ENCODE assay signal across 8 cellular contexts in genomic region chr14:49879683-49880204, GRCh38. TPM values are rescaled to one million over a fixed set of nuclear protein-coding genes. Genes with fewer than 3 reads are reported as not detected.
DNase-seq lines count a peak whose midpoint lies in the region; ATAC-seq, FAIRE-seq and TF ChIP-seq lines count a peak whose summit lies in the region.

No MANE protein-coding gene starts in this region.

- no peaks in the 10 kb centered on the region for H3K9me3 Mint-ChIP-seq in stimulated activated naive B cell treated with anti-CD40 and anti-IgM and Interleukin-4, amounts not matched to agents 10 μg/mL and 1 μg/mL and 100 μg/mL, for 72 hours

- H3K36me3 Mint-ChIP-seq in stimulated activated naive B cell treated with anti-CD40 and anti-IgM and Interleukin-4, amounts not matched to agents 10 μg/mL and 1 μg/mL and 100 μg/mL, for 72 hours: peaks cover 0 to 2% of the 10 kb centered on the region in 2 donors

- H3K9me2 ChIP-seq in SU-DHL-6 (replicated peaks; ENCODE audit: insufficient read depth, low read length): no peaks in the 10 kb centered on the region

- H3K9ac ChIP-seq in SU-DHL-6 (ENCODE audit: low read length) (peak overlapping the region; percentile 45), keratinocyte (ENCODE audit: control insufficient read depth, extremely low read depth, insufficient read depth, low read length) (peak overlapping the region; percentile 15)

- H3K27ac ChIP-seq in SU-DHL-6 (ENCODE audit: low read depth, low read length): peak overlapping the region; percentile 80
- H3K27ac ChIP-seq in keratinocyte (ENCODE audit: control insufficient read depth, insufficient read depth, low read length): peak overlapping the region; percentile 63

- H3K79me2 ChIP-seq in SU-DHL-6 (ENCODE audit: insufficient read depth, low read length) (no peaks in the 10 kb centered on the region), keratinocyte (ENCODE audit: control insufficient read depth, insufficient read depth, low read length) (no peaks in the 10 kb centered on the region)

- H3K27me3 ChIP-seq in SU-DHL-6 (ENCODE audit: low read length) (no peaks in the 10 kb centered on the region), keratinocyte (ENCODE audit: control insufficient read depth, extremely low read depth, insufficient read depth, low read length) (no peaks in the 10 kb centered on the region)

- H3K27ac Mint-ChIP-seq in stimulated activated naive B cell treated with anti-CD40 and anti-IgM and Interleukin-4, amounts not matched to agents 10 μg/mL and 1 μg/mL and 100 μg/mL, for 72 hours: peak overlapping the region; percentile 56

- no peak overlapping the region for H3K4me3 Mint-ChIP-seq in stimulated activated naive B cell treated with anti-CD40 and anti-IgM and Interleukin-4, amounts not matched to agents 10 μg/mL and 1 μg/mL and 100 μg/mL, for 72 hours

- H3K9me1 ChIP-seq in keratinocyte (ENCODE audit: control insufficient read depth, extremely low read depth, insufficient read depth, low read length): no peaks in the 10 kb centered on the region

- H3K9me3 ChIP-seq in SU-DHL-6 (ENCODE audit: insufficient read depth, low read length) (no peaks in the 10 kb centered on the region), keratinocyte (ENCODE audit: control insufficient read depth, low read depth, low read length) (no peaks in the 10 kb centered on the region)

- FAIRE-seq in keratinocyte (lab: Jason Lieb, UNC): peak; percentile 66

- H3K4me1 ChIP-seq in keratinocyte (ENCODE audit: control insufficient read depth, extremely low read depth, insufficient read depth, low read length): peaks cover 24% of the 10 kb centered on the region

- H3K4me2 ChIP-seq in SU-DHL-6 (ENCODE audit: low read depth, low read length, poor library complexity, severe bottlenecking) (peak overlapping the region; percentile 48), keratinocyte (ENCODE audit: control insufficient read depth, extremely low read depth, insufficient read depth, low read depth, low read length) (peak overlapping the region; percentile 22)

- peak overlapping the region; percentile 97 for H2AFZ ChIP-seq in SU-DHL-6 (ENCODE audit: low read depth, low read length, severe bottlenecking)
- peak overlapping the region; percentile 51 for H2AFZ ChIP-seq in keratinocyte (ENCODE audit: control insufficient read depth, low read length)

- no peaks in the 10 kb centered on the region for H3K36me3 ChIP-seq in SU-DHL-6 (ENCODE audit: low read length)
- H3K36me3 ChIP-seq in keratinocyte (ENCODE audit: control insufficient read depth in 2 of 2, extremely low read depth in 1 of 2, insufficient read depth in 2 of 2, low read length in 2 of 2): no peaks in the 10 kb centered on the region

- no peaks in the 10 kb centered on the region for H3K27me3 Mint-ChIP-seq in stimulated activated naive B cell treated with anti-CD40 and anti-IgM and Interleukin-4, amounts not matched to agents 10 μg/mL and 1 μg/mL and 100 μg/mL, for 72 hours

- H3K4me1 Mint-ChIP-seq in stimulated activated naive B cell treated with anti-CD40 and anti-IgM and Interleukin-4, amounts not matched to agents 10 μg/mL and 1 μg/mL and 100 μg/mL, for 72 hours: peaks cover 6 to 20% of the 10 kb centered on the region in 2 donors

- peak; percentile 51 for DNase-seq in GM03348 (ENCODE audit: low spot score)
- peak; percentile 89 to 92 for DNase-seq in Kasumi-1 (lab: John Stamatoyannopoulos, UW)
- peak; percentile 47 for DNase-seq in astrocyte of the spinal cord (ENCODE audit: low read depth, low spot score)
- DNase-seq in keratinocyte (ENCODE audit: low read depth, low spot score): no peak
- peak; percentile 45 for DNase-seq in stimulated activated naive B cell treated with anti-CD40 and anti-IgM and Interleukin-4, amounts not matched to agents 10 μg/mL and 1 μg/mL and 100 μg/mL, for 72 hours
- DNase-seq in GM19238 (ENCODE audit: insufficient read length, low spot score): no peak

- H3K4me3 ChIP-seq in SU-DHL-6 (ENCODE audit: insufficient read depth, low read length, poor library complexity, severe bottlenecking): peak overlapping the region; percentile 20
- H3K4me3 ChIP-seq in astrocyte of the spinal cord (ENCODE audit: low read depth, low read length): no peak overlapping the region
- no peak overlapping the region for H3K4me3 ChIP-seq in keratinocyte (ENCODE audit: control insufficient read depth in 2 of 3, extremely low read depth in 1 of 3, insufficient read depth in 2 of 3, low read depth in 1 of 3, low read length in 3 of 3)

- H4K20me1 ChIP-seq in SU-DHL-6 (ENCODE audit: low read depth, low read length): no peaks in the 10 kb centered on the region
- no peaks in the 10 kb centered on the region for H4K20me1 ChIP-seq in keratinocyte (ENCODE audit: control insufficient read depth, extremely low read depth, insufficient read depth, low read length)

- peak; percentile 44 for TF ChIP-seq CTCF in SU-DHL-6 (IDR thresholded peaks at IDR 0.05; ENCODE audit: insufficient read depth, low read length, poor library complexity, severe bottlenecking)
- peak; percentile 66 for TF ChIP-seq CTCF in astrocyte of the spinal cord (IDR thresholded peaks at IDR 0.05; ENCODE audit: low read depth, low read length)
- peak; percentile 73 to 87 (median 77) for TF ChIP-seq CTCF in keratinocyte (optimal IDR thresholded peaks at IDR 0.05 in 1 of 3, IDR thresholded peaks at IDR 0.05 in 1 of 3, conservative IDR thresholded peaks at IDR 0.05 in 1 of 3; ENCODE audit: extremely low read depth in 1 of 3, insufficient read depth in 2 of 3, low read length in 3 of 3)

- peaks cover 8% of the 10 kb centered on the region for H3F3A ChIP-seq in SU-DHL-6 (ENCODE audit: insufficient read depth)

- peak; percentile 76 for ATAC-seq in GM21717 (IDR thresholded peaks at IDR 0.05; ENCODE audit: unreplicated experiment)
- ATAC-seq in stimulated activated naive B cell treated with anti-CD40 and anti-IgM and Interleukin-4, amounts not matched to agents 10 μg/mL and 1 μg/mL and 100 μg/mL, for 72 hours (replicated peaks): peak; percentile 91 to 95

- dilution Hi-C loops in keratinocyte (cut with MboI; ENCODE audit: extremely low pct_ligation_motif_present, low sequenced_read_pairs): no loop called here

- in situ Hi-C loops in astrocyte of the spinal cord (cut with HindIII; ENCODE audit: low sequenced_read_pairs): no loop called here

RNA-seq across cellular contexts. Expression of gene ARF6, which starts 13.1 kb away (rescaled TPM):
- polyA plus RNA-seq in keratinocyte: 33.1 to 65.0 TPM (median 53.4 TPM) in 3 replicates
- 98.0 TPM for polyA plus RNA-seq in keratinocyte (2011; ENCODE audit: low read depth)
- 42.6 and 47.5 TPM in 2 replicates for polyA plus RNA-seq in keratinocyte (2011; cell fraction: cytosol; rRNA removed)
- polyA plus RNA-seq in keratinocyte (2011; cell fraction: nucleus; rRNA removed): 32.9 and 33.8 TPM in 2 replicates
- 76.5 and 84.7 TPM in 2 replicates for polyA plus RNA-seq in keratinocyte (2012; ENCODE audit: low replicate concordance)
- 41.0 to 92.7 TPM (median 49.6 TPM) in 3 replicates for polyA minus RNA-seq in keratinocyte
- polyA minus RNA-seq in keratinocyte (2011; cell fraction: cytosol; rRNA and poly(A)+ RNA removed): 44.9 TPM
- polyA minus RNA-seq in keratinocyte (2011; cell fraction: nucleus; rRNA and poly(A)+ RNA removed): 16.6 and 25.8 TPM in 2 replicates

RNA-seq across cellular contexts. Expression of gene NEMF, which starts 27.2 kb away (rescaled TPM):
- 25.7 to 55.1 TPM (median 35.8 TPM) in 3 replicates for polyA plus RNA-seq in keratinocyte
- 138 TPM for polyA plus RNA-seq in keratinocyte (2011; ENCODE audit: low read depth)
- 17.6 and 29.0 TPM in 2 replicates for polyA plus RNA-seq in keratinocyte (2011; cell fraction: cytosol; rRNA removed)
- polyA plus RNA-seq in keratinocyte (2011; cell fraction: nucleus; rRNA removed): 62.6 and 76.4 TPM in 2 replicates
- polyA plus RNA-seq in keratinocyte (2012; ENCODE audit: low replicate concordance): 28.4 and 40.4 TPM in 2 replicates
- polyA minus RNA-seq in keratinocyte: 12.7 to 89.0 TPM (median 74.1 TPM) in 3 replicates
- polyA minus RNA-seq in keratinocyte (2011; cell fraction: cytosol; rRNA and poly(A)+ RNA removed): 23.8 TPM
- 70.6 and 125 TPM in 2 replicates for polyA minus RNA-seq in keratinocyte (2011; cell fraction: nucleus; rRNA and poly(A)+ RNA removed)

Comparison
In these comparisons a context has a peak if more than half of its experiments do, and no peak if none do; other contexts are left out.
1. DNase-seq: peak in GM03348 (single experiment), Kasumi-1 (2 of 2), astrocyte of the spinal cord (single experiment) and stimulated activated naive B cell treated with anti-CD40 and anti-IgM and Interleukin-4, amounts not matched to agents 10 μg/mL and 1 μg/mL and 100 μg/mL, for 72 hours (single experiment); none in keratinocyte (single experiment) and GM19238 (single experiment).
2. Peak in every context shown above with its lines, with median percentiles within 50 percentile points of each other: CTCF ChIP-seq.